Comparison of ENCODE assay signal across 8 cellular contexts in genomic region chr18:22559414-22560282, GRCh38.
DNase-seq lines count a peak whose midpoint lies in the region; ATAC-seq, FAIRE-seq and TF ChIP-seq lines count a peak whose summit lies in the region.

No MANE protein-coding gene starts in this region.

- no peaks in the 10 kb centered on the region for H3K36me3 ChIP-seq in SK-N-SH (replicated peaks in 1 of 2; ENCODE audit: control insufficient read depth in 1 of 2, insufficient read depth in 2 of 2, low read length in 1 of 2)
- H3K36me3 ChIP-seq in endothelial cell of umbilical vein (ENCODE audit: control insufficient read depth in 2 of 2, extremely low read depth in 1 of 2, insufficient read depth in 2 of 2, low read length in 2 of 2): no peaks in the 10 kb centered on the region
- no peaks in the 10 kb centered on the region for H3K36me3 ChIP-seq in mesodermal cell (ENCODE audit: control insufficient read depth, insufficient read depth, low read length)
- H3K36me3 ChIP-seq in upper lobe of right lung: no peaks in the 10 kb centered on the region

- H3K79me2 ChIP-seq in SK-N-SH (ENCODE audit: insufficient read depth) (no peaks in the 10 kb centered on the region), endothelial cell of umbilical vein (ENCODE audit: control insufficient read depth, insufficient read depth, low read length) (peaks cover 2% of the 10 kb centered on the region)

- H3F3A ChIP-seq in SK-N-SH (replicated peaks; ENCODE audit: insufficient read depth): no peaks in the 10 kb centered on the region

- no peak for TF ChIP-seq CTCF in SK-N-SH (IDR thresholded peaks at IDR 0.05)
- peak; percentile 11 to 37 for TF ChIP-seq CTCF in endothelial cell of umbilical vein (IDR thresholded peaks at IDR 0.05; ENCODE audit: extremely low read depth in 1 of 2, insufficient read depth in 1 of 2, low read depth in 1 of 2, low read length in 2 of 2)
- peak; percentile 29 for TF ChIP-seq CTCF in upper lobe of right lung (IDR thresholded peaks at IDR 0.05)

- POLR2A ChIA-PET in SK-N-SH (lab: Yijun Ruan, JAX) (no interaction called here), endothelial cell of umbilical vein (lab: Charles Lee) (no interaction called here)

- peaks cover 53% of the 10 kb centered on the region for H3K27me3 ChIP-seq in SK-N-SH (ENCODE audit: insufficient read depth)
- no peaks in the 10 kb centered on the region for H3K27me3 ChIP-seq in endothelial cell of umbilical vein (ENCODE audit: control insufficient read depth in 2 of 2, insufficient read depth in 2 of 2, low read length in 2 of 2)
- no peaks in the 10 kb centered on the region for H3K27me3 ChIP-seq in upper lobe of right lung

- BruUV-seq in endothelial cell of umbilical vein (replicated peaks; lab: Mats Ljungman, UMichigan): TSS peak; percentile 9

- no peaks in the 10 kb centered on the region for H3K9me1 ChIP-seq in endothelial cell of umbilical vein (replicated peaks; ENCODE audit: control insufficient read depth, extremely low read depth, insufficient read depth, low read length)

- ATAC-seq in upper lobe of right lung (peak; percentile 79), HG03521 (IDR thresholded peaks at IDR 0.05; ENCODE audit: unreplicated experiment) (no peak), HG02970 (IDR thresholded peaks at IDR 0.05; ENCODE audit: low FRiP score, unreplicated experiment) (no peak)

- DNase-seq in SKM-1 treated with dmso at 0.1 percent for 144 hours (lab: John Stamatoyannopoulos, UW; ENCODE audit: unreplicated experiment) (peak; percentile 57), SKM-1 (lab: John Stamatoyannopoulos, UW; ENCODE audit: unreplicated experiment) (no peak), SK-N-SH (peak; percentile 74), endothelial cell of umbilical vein (ENCODE audit: low read depth, low spot score) (peak; percentile 84), upper lobe of right lung (peak; percentile 82)

- TF ChIP-seq RAD21 in SK-N-SH (IDR thresholded peaks at IDR 0.05; ENCODE audit: low read length): no peak

- H3K4me3 ChIP-seq in SK-N-SH (ENCODE audit: low read depth in 2 of 2, low read length in 1 of 2) (peak overlapping the region; percentile 40 to 68), endothelial cell of umbilical vein (replicated peaks in 1 of 3; ENCODE audit: insufficient read depth in 1 of 3, low read depth in 1 of 3, low read length in 3 of 3) (peak overlapping the region; percentile 10 to 50 (median 38)), mesodermal cell (ENCODE audit: extremely low read depth, insufficient read depth, low read length, poor library complexity, severe bottlenecking) (peak overlapping the region; percentile 39), upper lobe of right lung (peak overlapping the region; percentile 58)

- TF ChIP-seq POLR2A in endothelial cell of umbilical vein (IDR thresholded peaks at IDR 0.05; ENCODE audit: low read depth, low read length): peak; percentile 64

- intact Hi-C loops in endothelial cell of umbilical vein (cut with micrococcal nuclease): loop anchor here (1.0 to 5.0 kb wide), 10 partner anchors 8 to 389 kb away; no protein-coding TSS in a partner anchor
- intact Hi-C loops in upper lobe of right lung (cut with DNase I): loop anchor here (10.0 kb wide), 2 partner anchors 65 to 385 kb away; no protein-coding TSS in a partner anchor

- peak; percentile 21 for FAIRE-seq in endothelial cell of umbilical vein (lab: Jason Lieb, UNC)

- H3K4me2 ChIP-seq in SK-N-SH (peak overlapping the region; percentile 85), endothelial cell of umbilical vein (ENCODE audit: insufficient read depth, low read length) (peak overlapping the region; percentile 82)

- H3K9me3 ChIP-seq in SK-N-SH (no peaks in the 10 kb centered on the region), endothelial cell of umbilical vein (replicated peaks; ENCODE audit: control insufficient read depth, insufficient read depth, low read length) (no peaks in the 10 kb centered on the region), mesodermal cell (ENCODE audit: control insufficient read depth, low read length) (no peaks in the 10 kb centered on the region), upper lobe of right lung (no peaks in the 10 kb centered on the region)

- WGBS in SK-N-SH (ENCODE audit: low lambda C conversion rate): 3% methylated on average over 29 of the region's 64 CpGs
- WGBS in mesodermal cell (ENCODE audit: insufficient coverage in 2 of 2), 2 experiments: 1 to 3% methylated on average over 48 to 58 of the region's 64 CpGs

- H3K9ac ChIP-seq in SK-N-SH: no peak overlapping the region
- H3K9ac ChIP-seq in endothelial cell of umbilical vein (replicated peaks; ENCODE audit: extremely low read depth, insufficient read depth, low read length): peak overlapping the region; percentile 89

- H3K4me1 ChIP-seq in SK-N-SH (ENCODE audit: control insufficient read depth in 1 of 2, insufficient read depth in 2 of 2, low read depth in 1 of 2, low read length in 1 of 2) (peaks cover 6 to 9% of the 10 kb centered on the region in 2 experiments; a peak in 2 of 4 replicates), endothelial cell of umbilical vein (ENCODE audit: control insufficient read depth, extremely low read depth, insufficient read depth, low read length) (peaks cover 60% of the 10 kb centered on the region), mesodermal cell (ENCODE audit: control insufficient read depth, insufficient read depth, low read length, poor library complexity, severe bottlenecking) (peaks cover 58% of the 10 kb centered on the region), upper lobe of right lung (peaks cover 5% of the 10 kb centered on the region)

- no peak for TF ChIP-seq EP300 in SK-N-SH (IDR thresholded peaks at IDR 0.05; ENCODE audit: borderline replicate concordance in 1 of 2, low read depth in 1 of 2, low read length in 1 of 2)

- peak overlapping the region; percentile 83; the same call in 1 of the 2 replicates for H2AFZ ChIP-seq in SK-N-SH (ENCODE audit: low read depth)
- peak overlapping the region; percentile 72 for H2AFZ ChIP-seq in endothelial cell of umbilical vein (ENCODE audit: low read depth, low read length)

- dilution Hi-C loops in endothelial cell of umbilical vein (cut with MboI; ENCODE audit: extremely low pct_ligation_motif_present, low sequenced_read_pairs): loop anchor here (10.0 kb wide), 1 partner anchor 385 kb away; no protein-coding TSS in a partner anchor

- no peaks in the 10 kb centered on the region for H3K9me2 ChIP-seq in SK-N-SH

- CTCF ChIA-PET in SK-N-SH (lab: Yijun Ruan, JAX) (no interaction called here), endothelial cell of umbilical vein (lab: Charles Lee) (interaction anchor here (0.7 to 8.7 kb wide), 8 partner anchors 88 to 562 kb away, joined by 3 to 144 read pairs (median 4); partner anchors contain the start of gene GATA6)

- H4K20me1 ChIP-seq in SK-N-SH (ENCODE audit: insufficient read depth): no peaks in the 10 kb centered on the region
- no peaks in the 10 kb centered on the region for H4K20me1 ChIP-seq in endothelial cell of umbilical vein (replicated peaks; ENCODE audit: control insufficient read depth, extremely low read depth, insufficient read depth, low read length)

- H3K27ac ChIP-seq in SK-N-SH (ENCODE audit: low read depth in 2 of 2, low read length in 1 of 2) (no peak overlapping the region), endothelial cell of umbilical vein (ENCODE audit: insufficient read depth, low read depth, low read length) (peak overlapping the region; percentile 87), mesodermal cell (ENCODE audit: low read depth, low read length, severe bottlenecking) (peak overlapping the region; percentile 97), upper lobe of right lung (peak overlapping the region; percentile 89)

TF ChIP-seq in SK-N-SH, 30 proteins besides CTCF, POLR2A, EP300 and RAD21:
- TF ChIP-seq NRF1 (IDR thresholded peaks at IDR 0.05; ENCODE audit: low read depth, low read length) (no peak; the same call in 1 of the 2 replicates), JUND (IDR thresholded peaks at IDR 0.05) (no peak), POLR2AphosphoS5 (IDR thresholded peaks at IDR 0.05; ENCODE audit: low read depth, low read length) (no peak), MXI1 (IDR thresholded peaks at IDR 0.05; ENCODE audit: low read depth, low read length) (0 out of 2 replicates have a peak, but pooled peaks have one; percentile 12), EZH2phosphoT487 (IDR thresholded peaks at IDR 0.05; ENCODE audit: borderline replicate concordance, low read depth) (peak; percentile 80; the same call in 1 of the 2 replicates), MAX (IDR thresholded peaks at IDR 0.05; ENCODE audit: low read depth) (no peak), FOSL2 (IDR thresholded peaks at IDR 0.05; ENCODE audit: borderline replicate concordance, low read depth) (0 out of 2 replicates have a peak, but pooled peaks have one; percentile 14)

TF ChIP-seq in endothelial cell of umbilical vein, 7 proteins besides CTCF, POLR2A, EP300 and RAD21:
- TF ChIP-seq FOS (IDR thresholded peaks at IDR 0.05; ENCODE audit: borderline replicate concordance, insufficient read depth, low read length) (peak; percentile 78), EZH2 (IDR thresholded peaks at IDR 0.05; ENCODE audit: borderline replicate concordance, low read depth, low read length, severe bottlenecking) (no peak), JUN (IDR thresholded peaks at IDR 0.05; ENCODE audit: borderline replicate concordance, insufficient read depth, insufficient read length, low read depth) (peak; percentile 36), MAX (IDR thresholded peaks at IDR 0.05; ENCODE audit: insufficient read depth, insufficient read length) (peak; percentile 11), POLR2AphosphoS5 (IDR thresholded peaks at IDR 0.05; ENCODE audit: insufficient read depth, low read depth, low read length) (peak; percentile 62), GATA2 (IDR thresholded peaks at IDR 0.05; ENCODE audit: insufficient read depth, insufficient read length, low read depth, low read length) (no peak)

Comparison
In these comparisons a context has a peak if more than half of its experiments do, and no peak if none do; other contexts are left out.
1. H3K27ac ChIP-seq: peak in endothelial cell of umbilical vein (single experiment), mesodermal cell (single experiment) and upper lobe of right lung (single experiment); none in SK-N-SH (0 of 2).
2. Peak in every context shown above with its lines, with median percentiles within 50 percentile points of each other: H3K4me3 ChIP-seq.